In genomic region chr6:168979254-168979653, GRCh38 we compare ENCODE assay signal across 18 cellular contexts.
DNase-seq lines count a peak whose midpoint lies in the region; ATAC-seq, FAIRE-seq and TF ChIP-seq lines count a peak whose summit lies in the region.
"Had no signal": no experiment of that assay in that cellular context is flagged by ENCODE, and none has a peak within 500 bp of the region (broad histone marks: within the 10 kb centered on the region; RNA-seq: fewer than 3 reads in every experiment).

No MANE protein-coding gene starts in this region.

- CTCF ChIA-PET in H1 (lab: Charles Lee; ENCODE audit: partially characterized antibody): interaction anchor here (1.2 kb wide), 2 partner anchors 10 to 23 kb away, joined by 3 to 4 read pairs; no protein-coding TSS in a partner anchor

- H2BK15ac ChIP-seq in H9 (ENCODE audit: low read depth, low read length): no peak overlapping the region
- no peak overlapping the region for H2BK15ac ChIP-seq in H1 (ENCODE audit: low read length)

- H2BK12ac ChIP-seq in H9 (ENCODE audit: insufficient read length, low read depth, low read length) (no peak overlapping the region), H1 (ENCODE audit: low read depth, low read length) (no peak overlapping the region)

- no peaks in the 10 kb centered on the region for H4K20me1 ChIP-seq in H9 (ENCODE audit: control insufficient read depth, insufficient read depth, insufficient read length)
- H4K20me1 ChIP-seq in H1 (replicated peaks in 1 of 2; ENCODE audit: control insufficient read depth in 1 of 2, insufficient read depth in 2 of 2, low read length in 2 of 2): no peaks in the 10 kb centered on the region
- H4K20me1 ChIP-seq: BLaER1 treated with 17β-estradiol and CSF1 and Interleukin-3, amounts not matched to agents 10 nM and 100 nM had no signal

- H3K18ac ChIP-seq in H9 (ENCODE audit: insufficient read length, low read depth, low read length) (no peak overlapping the region), H1 (ENCODE audit: extremely low read depth, low read length) (no peak overlapping the region)

- H3K27ac Mint-ChIP-seq in H9: peak overlapping the region in 2 of 3 experiments; percentile 11 to 90; a peak in 2 of 7 replicates
- H3K27ac Mint-ChIP-seq: CD4-positive, CD25-positive, alpha-beta regulatory T cell had no signal

- H3K36me3 ChIP-seq in H1 (ENCODE audit: control insufficient read depth in 2 of 4, insufficient read depth in 4 of 4, low read length in 3 of 4): no peaks in the 10 kb centered on the region; a peak in 2 of 8 replicates
- no peaks in the 10 kb centered on the region for H3K36me3 ChIP-seq in iPS-20b (ENCODE audit: insufficient read depth, low read depth, low read length)
- no peaks in the 10 kb centered on the region for H3K36me3 ChIP-seq in sigmoid colon
- H3K36me3 ChIP-seq: BLaER1 treated with 17β-estradiol and CSF1 and Interleukin-3, amounts not matched to agents 10 nM and 100 nM; HAP-1 had no signal

- peak overlapping the region; percentile 79 for H3K27ac ChIP-seq in H9 (ENCODE audit: insufficient read length, low read depth, low read length)
- H3K27ac ChIP-seq in H1 (ENCODE audit: low read depth, low read length): no peak overlapping the region
- peak overlapping the region; percentile 30 for H3K27ac ChIP-seq in iPS-20b (ENCODE audit: low read length)
- peak overlapping the region in 3 of 4 donors; percentile 18 to 24 (median 18) for H3K27ac ChIP-seq in sigmoid colon
- H3K27ac ChIP-seq: BLaER1 treated with 17β-estradiol and CSF1 and Interleukin-3, amounts not matched to agents 10 nM and 100 nM; GM23248; HL-60 had no signal

- no peak overlapping the region for H3K9ac ChIP-seq in H9 (ENCODE audit: extremely low read depth, insufficient read length, low read length)
- no peak overlapping the region for H3K9ac ChIP-seq in H1 (replicated peaks in 1 of 4; ENCODE audit: extremely low read depth in 1 of 4, low read depth in 3 of 4, low read length in 3 of 4)
- H3K9ac ChIP-seq in iPS-20b (ENCODE audit: low read depth, low read length): no peak overlapping the region
- H3K9ac ChIP-seq: BLaER1 treated with 17β-estradiol and CSF1 and Interleukin-3, amounts not matched to agents 10 nM and 100 nM; GM23248 had no signal

- peaks cover 21 to 24% of the 10 kb centered on the region in 2 experiments for H3K9me3 Mint-ChIP-seq in H9

- H3K4ac ChIP-seq in H9 (ENCODE audit: low read depth, low read length) (no peak overlapping the region), H1 (replicated peaks; ENCODE audit: insufficient read length, low read depth, low read length) (no peak overlapping the region)

- no peak overlapping the region for H2AK5ac ChIP-seq in H9 (ENCODE audit: insufficient read length, low read length)
- H2AK5ac ChIP-seq in H1 (ENCODE audit: low read depth, low read length): no peak overlapping the region

- no peak overlapping the region for H3T11ph ChIP-seq in H9 (ENCODE audit: low read length)

- H4K91ac ChIP-seq in H9 (ENCODE audit: insufficient read length, low read depth, low read length): no peak overlapping the region
- H4K91ac ChIP-seq in H1 (replicated peaks; ENCODE audit: insufficient read length, low read length): no peak overlapping the region

- H4K5ac ChIP-seq in H9 (ENCODE audit: insufficient read length, low read depth, low read length) (no peak overlapping the region), H1 (ENCODE audit: insufficient read length, low read depth, low read length) (no peak overlapping the region)

- H3K23me2 ChIP-seq in H9 (ENCODE audit: insufficient read length, low read depth, low read length, poor library complexity, severe bottlenecking): no peaks in the 10 kb centered on the region
- H3K23me2 ChIP-seq in H1 (ENCODE audit: low read depth, low read length): no peaks in the 10 kb centered on the region

- TF ChIP-seq RAD21 in H1 (IDR thresholded peaks at IDR 0.05 in 1 of 2, conservative IDR thresholded peaks at IDR 0.05 in 1 of 2; ENCODE audit: low read depth in 2 of 2, low read length in 2 of 2): no peak

- H2BK20ac ChIP-seq in H9 (ENCODE audit: low read depth, low read length, poor library complexity, severe bottlenecking): no peak overlapping the region
- H2BK20ac ChIP-seq in H1 (ENCODE audit: low read length): no peak overlapping the region

- no peak for TF ChIP-seq CTCF in H9 (conservative IDR thresholded peaks at IDR 0.05)
- no peak for TF ChIP-seq CTCF in H1 (IDR thresholded peaks at IDR 0.05; ENCODE audit: control extremely low read depth in 1 of 3, insufficient read depth in 1 of 3, low read depth in 1 of 3, low read length in 3 of 3)
- TF ChIP-seq CTCF in sigmoid colon (IDR thresholded peaks at IDR 0.05): no peak

- POLR2A ChIA-PET in H1 (lab: Charles Lee; ENCODE audit: partially characterized antibody): no interaction called here

- WGBS in H9 (ENCODE audit: extremely low coverage, insufficient read length, low lambda C conversion rate): no CpG with 5 or more reads among the region's 3 CpGs
- 31% methylated on average over 3 of the region's 3 CpGs; no CpG with 5 or more reads in 1 of the 2 experiments for whole genome bisulfite sequencing in H1 (ENCODE audit: extremely low coverage in 1 of 2, insufficient coverage in 1 of 2, insufficient read length in 1 of 2, insufficient replicate concordance in 2 of 2, low coverage in 1 of 2, low lambda C conversion rate in 2 of 2, missing lambda C conversion rate in 1 of 2), 2 experiments
- 65 to 70% methylated on average over 3 of the region's 3 CpGs for WGBS in sigmoid colon, 2 donors

- DNase-seq in H9: no peak
- no peak for DNase-seq in H1 (ENCODE audit: low read depth in 1 of 2, low spot score in 2 of 2)
- DNase-seq in sigmoid colon: no peak
- DNase-seq in NCI-H345 (lab: John Stamatoyannopoulos, UW): no peak
- DNase-seq in NCI-H524 (lab: John Stamatoyannopoulos, UW): no peak
- DNase-seq in left ventricle myocardium superior: no peak
- DNase-seq: ACHN; Calu3; CD4-positive, CD25-positive, alpha-beta regulatory T cell; DMS 273 treated with DMSO at 0.1 percent for 48 hours; GM23248; IMR-90 had no signal

- H2BK5ac ChIP-seq in H9 (ENCODE audit: insufficient read length, low read length) (no peak overlapping the region), H1 (ENCODE audit: low read depth, low read length) (no peak overlapping the region)

- H3K4me1 Mint-ChIP-seq in H9: peaks cover 11 to 15% of the 10 kb centered on the region in 2 experiments
- H3K4me1 Mint-ChIP-seq: CD4-positive, CD25-positive, alpha-beta regulatory T cell had no signal

- H2AFZ ChIP-seq in H9 (ENCODE audit: low read length) (no peak overlapping the region), H1 (ENCODE audit: low read length) (no peak overlapping the region)
- H2AFZ ChIP-seq: GM23248 had no signal

- H3K27me3 Mint-ChIP-seq in H9 (ENCODE audit: low read depth): no peaks in the 10 kb centered on the region

- no peak overlapping the region for H3K56ac ChIP-seq in H9 (ENCODE audit: insufficient read length, low read depth, low read length)
- no peak overlapping the region for H3K56ac ChIP-seq in H1 (replicated peaks; ENCODE audit: insufficient read length, low read depth, low read length)

- H3K79me1 ChIP-seq in H9 (ENCODE audit: insufficient read depth, low read depth, low read length, poor library complexity, severe bottlenecking) (no peaks in the 10 kb centered on the region), H1 (ENCODE audit: low read depth, low read length) (no peaks in the 10 kb centered on the region)

- H3K4me2 ChIP-seq in H9 (ENCODE audit: insufficient read depth, insufficient read length, low read length) (no peak overlapping the region), H1 (ENCODE audit: insufficient read depth in 1 of 2, low read depth in 2 of 2, low read length in 2 of 2) (peak overlapping the region in 1 of 2 experiments; percentile 27; a peak in 2 of 4 replicates)
- H3K4me2 ChIP-seq: BLaER1 treated with 17β-estradiol and CSF1 and Interleukin-3, amounts not matched to agents 10 nM and 100 nM had no signal

- H3K27me3 ChIP-seq in H9 (ENCODE audit: insufficient read depth, low read length) (no peaks in the 10 kb centered on the region), H1 (replicated peaks in 1 of 4; ENCODE audit: control insufficient read depth in 3 of 4, extremely low read depth in 1 of 4, insufficient read depth in 3 of 4, low read length in 3 of 4) (no peaks in the 10 kb centered on the region), iPS-20b (ENCODE audit: insufficient read depth, low read length) (no peaks in the 10 kb centered on the region), sigmoid colon (no peaks in the 10 kb centered on the region)
- H3K27me3 ChIP-seq: BLaER1 treated with 17β-estradiol and CSF1 and Interleukin-3, amounts not matched to agents 10 nM and 100 nM had no signal

- H3K4me1 ChIP-seq in H9 (ENCODE audit: insufficient read depth, low read length) (no peaks in the 10 kb centered on the region; the same call in 1 of the 2 replicates), H1 (replicated peaks in 1 of 4; ENCODE audit: control insufficient read depth in 3 of 4, insufficient read depth in 4 of 4, low read length in 3 of 4) (peaks cover 0 to 4% (median 0%) of the 10 kb centered on the region in 4 experiments; a peak in 2 of 7 replicates), iPS-20b (ENCODE audit: insufficient read depth, low read length) (peaks cover 10% of the 10 kb centered on the region), sigmoid colon (peaks cover 0 to 38% (median 12%) of the 10 kb centered on the region in 4 donors)
- H3K4me1 ChIP-seq: BLaER1 treated with 17β-estradiol and CSF1 and Interleukin-3, amounts not matched to agents 10 nM and 100 nM; HAP-1 had no signal

- intact Hi-C loops in sigmoid colon (cut with DNase I) (no loop called here), left ventricle myocardium superior (cut with micrococcal nuclease) (no loop called here)

- no peak for ATAC-seq in left ventricle myocardium superior

- no peak overlapping the region for H3K4me3 Mint-ChIP-seq in H9
- H3K4me3 Mint-ChIP-seq: CD4-positive, CD25-positive, alpha-beta regulatory T cell had no signal

- no peak overlapping the region for H3K4me3 ChIP-seq in H1 (ENCODE audit: extremely low read depth in 1 of 4, insufficient read depth in 2 of 4, low read depth in 3 of 4, low read length in 4 of 4)
- H3K4me3 ChIP-seq in iPS-20b (ENCODE audit: low read length): peak overlapping the region; percentile 42; the same call in 1 of the 2 replicates
- H3K4me3 ChIP-seq in sigmoid colon: no peak overlapping the region
- H3K4me3 ChIP-seq: BLaER1 treated with 17β-estradiol and CSF1 and Interleukin-3, amounts not matched to agents 10 nM and 100 nM; GM23248; HAP-1 had no signal

- FAIRE-seq in H1 (lab: Jason Lieb, UNC): peak; percentile 24
- FAIRE-seq: G401.6, GM12891 had no signal

- H3K9me3 ChIP-seq in H9 (ENCODE audit: control insufficient read depth, low read depth, low read length) (peaks cover 8% of the 10 kb centered on the region), H1 (ENCODE audit: insufficient read depth in 2 of 2, low read depth in 1 of 2, low read length in 1 of 2) (peaks cover 6 to 7% of the 10 kb centered on the region in 2 experiments; a peak in 3 of 4 replicates), iPS-20b (ENCODE audit: insufficient read depth, low read depth, low read length) (peaks cover 10% of the 10 kb centered on the region; the same call in 1 of the 2 replicates), sigmoid colon (peaks cover 0 to 6% (median 2%) of the 10 kb centered on the region in 4 donors)
- H3K9me3 ChIP-seq: HAP-1 had no signal

- H3K79me2 ChIP-seq in H9 (ENCODE audit: insufficient read depth, low read length): no peaks in the 10 kb centered on the region
- no peaks in the 10 kb centered on the region for H3K79me2 ChIP-seq in H1 (ENCODE audit: control insufficient read depth in 1 of 2, insufficient read depth in 2 of 2, low read length in 2 of 2)

- TF ChIP-seq EP300 in H1 (IDR thresholded peaks at IDR 0.05; ENCODE audit: borderline replicate concordance in 1 of 2, low read depth in 2 of 2, low read length in 2 of 2) (no peak), sigmoid colon (IDR thresholded peaks at IDR 0.05) (no peak)

- H3K23ac ChIP-seq in H9 (ENCODE audit: insufficient read length, low read depth, low read length): no peak overlapping the region
- H3K23ac ChIP-seq in H1 (ENCODE audit: insufficient read length): no peak overlapping the region

- H3K14ac ChIP-seq in H9 (ENCODE audit: insufficient read depth, low read length) (no peak overlapping the region), H1 (ENCODE audit: insufficient read length) (no peak overlapping the region)

- peaks cover 16 to 28% (median 18%) of the 10 kb centered on the region in 3 experiments for H3K36me3 Mint-ChIP-seq in H9 (ENCODE audit: insufficient read depth in 1 of 3, low read depth in 3 of 3)
- H3K36me3 Mint-ChIP-seq: CD4-positive, CD25-positive, alpha-beta regulatory T cell had no signal

- no peak overlapping the region for H4K8ac ChIP-seq in H9 (replicated peaks; ENCODE audit: insufficient read length, low read depth, low read length)
- no peak overlapping the region for H4K8ac ChIP-seq in H1 (ENCODE audit: extremely low read depth, insufficient read depth, low read length)

- no peak for TF ChIP-seq POLR2A in H1 (IDR thresholded peaks at IDR 0.05; ENCODE audit: control extremely low read depth in 1 of 2, low read depth in 2 of 2, low read length in 2 of 2)
- TF ChIP-seq POLR2A in sigmoid colon (IDR thresholded peaks at IDR 0.05): no peak

- H2BK120ac ChIP-seq in H9 (ENCODE audit: low read depth, low read length, poor library complexity, severe bottlenecking) (no peak overlapping the region), H1 (replicated peaks; ENCODE audit: low read depth, low read length) (peak overlapping the region; percentile 79)
